8 cellular contexts compared by ENCODE assay signal in the genomic region with DNA sequence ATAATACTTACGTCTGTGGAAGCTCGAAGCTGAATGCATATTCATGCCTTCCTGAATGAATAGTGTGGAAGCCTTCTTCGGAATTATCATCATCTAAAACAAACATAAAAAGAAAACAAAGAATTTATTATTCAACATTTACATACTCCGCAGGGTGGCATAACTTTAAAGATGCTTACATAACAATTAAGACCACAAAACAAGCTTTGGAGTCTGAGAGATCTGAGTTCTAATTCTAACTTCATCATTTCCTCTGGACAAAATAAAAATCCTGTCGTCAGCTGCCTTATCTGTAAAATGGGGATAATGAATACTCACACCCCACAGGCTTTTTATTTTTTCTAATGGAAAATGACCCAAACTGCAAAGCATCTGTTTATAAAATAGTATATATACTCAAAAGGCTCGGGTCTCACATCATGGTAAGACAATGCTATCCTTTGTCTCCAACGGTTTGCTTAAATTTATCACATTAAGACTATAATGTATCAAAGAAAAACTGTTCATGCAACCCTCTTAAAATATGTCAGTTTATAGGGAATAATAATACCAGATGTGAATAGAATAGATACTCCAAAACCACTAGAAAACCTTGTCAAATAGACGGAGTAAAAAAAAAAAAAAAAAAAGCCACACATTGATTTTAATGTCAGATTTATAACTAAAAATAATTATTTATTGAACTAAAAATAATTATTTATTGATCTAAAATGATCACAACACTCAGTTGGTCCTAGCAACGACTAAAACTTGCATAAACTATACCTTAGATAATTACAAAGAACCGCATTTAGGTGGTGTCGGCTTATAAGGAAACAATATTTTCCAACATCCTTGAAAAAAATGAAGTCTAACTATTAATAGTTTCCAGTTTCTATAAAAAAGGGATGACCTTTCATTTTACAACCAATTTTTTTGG. TPM values are rescaled to one million over a fixed set of nuclear protein-coding genes. Genes with fewer than 3 reads are reported as not detected.
DNase-seq lines count a peak whose midpoint lies in the region; ATAC-seq and TF ChIP-seq lines count a peak whose summit lies in the region.

No MANE protein-coding gene starts in this region.

- H3K4me1 ChIP-seq in Caco-2: peaks cover 5% of the 10 kb centered on the region; the same call in 1 of the 2 replicates
- H3K4me1 ChIP-seq in MM.1S (ENCODE audit: low read length): 0 out of 2 replicates have a peak, but pooled peaks cover 6% of the 10 kb centered on the region

- H3K27ac ChIP-seq in MM.1S (ENCODE audit: low read length) (peak overlapping the region; percentile 92), cingulate gyrus (ENCODE audit: low read depth, low read length) (peak overlapping the region; percentile 100)

- H3K4me2 ChIP-seq in MM.1S (ENCODE audit: low read depth, low read length): peak overlapping the region; percentile 61

- no peaks in the 10 kb centered on the region for H3K27me3 Mint-ChIP-seq in Caco-2 (ENCODE audit: insufficient read depth, unreplicated experiment)
- no peaks in the 10 kb centered on the region for H3K27me3 Mint-ChIP-seq in natural killer cell (ENCODE audit: low read depth in 2 of 2)

- peaks cover 83% of the 10 kb centered on the region for H3K79me2 ChIP-seq in MM.1S (ENCODE audit: low read length)

- H3K27ac Mint-ChIP-seq in Caco-2 (ENCODE audit: unreplicated experiment) (peak overlapping the region; percentile 94), natural killer cell (peak overlapping the region; percentile 100)

- POLR2A ChIA-PET in Caco-2 (lab: Charles Lee): interaction anchor here (0.6 to 0.7 kb wide), 2 partner anchors 159 to 502 kb away, joined by 3 read pairs; no protein-coding TSS in a partner anchor

- H3K9me3 Mint-ChIP-seq in Caco-2 (ENCODE audit: unreplicated experiment) (no peaks in the 10 kb centered on the region), natural killer cell (no peaks in the 10 kb centered on the region)

- peak overlapping the region; percentile 97 for H3K9ac ChIP-seq in MM.1S (ENCODE audit: low read length)

- H3K4me1 Mint-ChIP-seq in Caco-2 (ENCODE audit: low read depth, unreplicated experiment): peaks cover 6% of the 10 kb centered on the region
- peaks cover 26 to 43% of the 10 kb centered on the region in 2 donors for H3K4me1 Mint-ChIP-seq in natural killer cell

- peaks cover 54% of the 10 kb centered on the region for H3F3A ChIP-seq in MM.1S (ENCODE audit: insufficient read depth, low read length)

- peaks cover 81% of the 10 kb centered on the region for H3K36me3 Mint-ChIP-seq in Caco-2 (ENCODE audit: insufficient read depth, unreplicated experiment)
- H3K36me3 Mint-ChIP-seq in natural killer cell: peaks cover 16% of the 10 kb centered on the region

- BruUV-seq in Caco-2 (replicated peaks; lab: Mats Ljungman, UMichigan): no TSS peak

- H4K20me1 ChIP-seq in MM.1S (ENCODE audit: insufficient read depth, low read length): no peaks in the 10 kb centered on the region; the same call in 1 of the 2 replicates

- H3K4me3 Mint-ChIP-seq in Caco-2 (ENCODE audit: unreplicated experiment): peak overlapping the region; percentile 88
- peak overlapping the region; percentile 99 for H3K4me3 Mint-ChIP-seq in natural killer cell

- H3K27me3 ChIP-seq in Caco-2 (replicated peaks; ENCODE audit: control insufficient read depth, insufficient read depth, low read length) (no peaks in the 10 kb centered on the region), MM.1S (replicated peaks; ENCODE audit: insufficient read depth, low read length) (no peaks in the 10 kb centered on the region)

- no peak for TF ChIP-seq CTCF in Caco-2 (IDR thresholded peaks at IDR 0.05; ENCODE audit: insufficient read depth in 1 of 2, low read depth in 1 of 2, low read length in 1 of 2, severe bottlenecking in 1 of 2, unreplicated experiment in 1 of 2)
- no peak for TF ChIP-seq CTCF in MM.1S (IDR thresholded peaks at IDR 0.05; ENCODE audit: low read length)
- TF ChIP-seq CTCF in natural killer cell (IDR thresholded peaks at IDR 0.05): no peak
- no peak for TF ChIP-seq CTCF in GM20000 (IDR thresholded peaks at IDR 0.05; ENCODE audit: extremely low read depth, missing control alignments)

- DNase-seq in Caco-2: no peak
- no peak for DNase-seq in MM.1S
- no peak for DNase-seq in natural killer cell
- no peak for DNase-seq in GM20000 (ENCODE audit: low spot score)
- DNase-seq in hippocampal formation (lab: John Stamatoyannopoulos, UW): no peak
- DNase-seq in GF-D8 (lab: John Stamatoyannopoulos, UW): no peak

- no peak for ATAC-seq in natural killer cell
- ATAC-seq in GM21423 (IDR thresholded peaks at IDR 0.05; ENCODE audit: unreplicated experiment): no peak

- intact Hi-C loops in Caco-2 (cut with micrococcal nuclease; ENCODE audit: unreplicated experiment): no loop called here
- intact Hi-C loops in natural killer cell (cut with micrococcal nuclease): no loop called here

- H2AFZ ChIP-seq in MM.1S (ENCODE audit: low read length): no peak overlapping the region

- H3K9me2 ChIP-seq in MM.1S (replicated peaks; ENCODE audit: insufficient read depth, low read length): no peaks in the 10 kb centered on the region

- H3K4me3 ChIP-seq in Caco-2 (ENCODE audit: low read depth, low read length) (peak overlapping the region; percentile 78), MM.1S (ENCODE audit: low read length) (peak overlapping the region; percentile 74)

- H3K36me3 ChIP-seq in Caco-2 (ENCODE audit: control insufficient read depth, insufficient read depth, low read length) (no peaks in the 10 kb centered on the region; the same call in 1 of the 2 replicates), MM.1S (replicated peaks; ENCODE audit: insufficient read depth, low read length) (peaks cover 11% of the 10 kb centered on the region; the same call in 1 of the 2 replicates)

- CTCF ChIA-PET in Caco-2 (lab: Charles Lee): interaction anchor here (0.6 kb wide), 1 partner anchor 153 kb away, joined by 4 read pairs; no protein-coding TSS in a partner anchor

- no peaks in the 10 kb centered on the region for H3K9me3 ChIP-seq in Caco-2
- no peaks in the 10 kb centered on the region for H3K9me3 ChIP-seq in MM.1S (replicated peaks; ENCODE audit: insufficient read depth, low read length)

RNA-seq across cellular contexts. Expression of a gene that starts 4.2 kb away (rescaled TPM):
- 34.5 and 38.7 TPM in 2 replicates for total RNA-seq in Caco-2 (2022)
- total RNA-seq in natural killer cell: 100 to 1,000 TPM; 117 to 375 (median 133) TPM
